18 cellular contexts compared by ENCODE assay signal in the genomic region with DNA sequence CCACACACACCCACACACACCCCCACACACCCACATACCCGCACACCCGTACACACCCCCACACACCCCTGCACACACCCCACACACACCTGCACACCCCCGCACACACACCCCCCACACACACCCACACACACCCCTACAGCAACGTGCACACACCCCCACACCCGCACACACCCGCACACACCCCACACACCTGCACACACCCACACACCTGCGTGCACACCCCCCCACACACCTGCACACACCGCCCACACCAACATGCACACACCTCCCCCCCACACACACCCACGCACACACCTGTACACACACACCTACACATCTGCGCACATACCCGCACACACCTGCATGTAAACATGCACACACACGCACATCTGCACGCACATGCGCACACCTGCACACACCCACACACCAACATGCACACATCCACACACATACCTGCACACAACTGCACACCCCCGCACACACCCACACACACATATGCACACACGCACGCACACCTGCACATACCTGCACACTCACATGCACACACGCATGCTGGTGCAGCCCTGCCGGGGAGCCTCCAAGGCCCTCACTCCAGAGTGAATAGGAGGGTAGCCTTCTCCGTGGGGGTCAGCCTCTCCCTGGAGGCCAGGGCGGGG. TPM values are rescaled to one million over a fixed set of nuclear protein-coding genes. Genes with fewer than 3 reads are reported as not detected.
DNase-seq lines count a peak whose midpoint lies in the region; ATAC-seq, FAIRE-seq and TF ChIP-seq lines count a peak whose summit lies in the region.
"Had no signal": no experiment of that assay in that cellular context is flagged by ENCODE, and none has a peak within 500 bp of the region (broad histone marks: within the 10 kb centered on the region; RNA-seq: fewer than 3 reads in every experiment).

No MANE protein-coding gene starts in this region.

- no peak overlapping the region for H3K4me3 ChIP-seq in HEK293 (ENCODE audit: low read depth, low read length)
- no peak overlapping the region for H3K4me3 ChIP-seq in H1 (ENCODE audit: extremely low read depth in 1 of 4, insufficient read depth in 2 of 4, low read depth in 3 of 4, low read length in 4 of 4)

- no peak for TF ChIP-seq RAD21 in H1 (IDR thresholded peaks at IDR 0.05 in 1 of 2, conservative IDR thresholded peaks at IDR 0.05 in 1 of 2; ENCODE audit: low read depth in 2 of 2, low read length in 2 of 2)

- peak overlapping the region; percentile 30 for H4K91ac ChIP-seq in H1 (replicated peaks; ENCODE audit: insufficient read length, low read length)

- H3K36me3 Mint-ChIP-seq in activated CD4-positive, alpha-beta T cell treated with anti-CD3 and anti-CD28 coated beads, Interleukin-2, amount 10 ng/mL, durations not matched to agents 7 days and 5 days (ENCODE audit: low read depth): peaks cover 27% of the 10 kb centered on the region
- peaks cover 55% of the 10 kb centered on the region for H3K36me3 Mint-ChIP-seq in stimulated activated memory B cell treated with anti-CD40 and anti-IgM and Interleukin-4, amounts not matched to agents 10 μg/mL and 1 μg/mL and 100 μg/mL, for 72 hours

- no peak overlapping the region for H4K5ac ChIP-seq in H1 (ENCODE audit: insufficient read length, low read depth, low read length)

- H3K56ac ChIP-seq in H1 (replicated peaks; ENCODE audit: insufficient read length, low read depth, low read length): no peak overlapping the region

- no peak overlapping the region for H4K8ac ChIP-seq in H1 (ENCODE audit: extremely low read depth, insufficient read depth, low read length)

- no peak overlapping the region for H3K27ac ChIP-seq in HEK293 (ENCODE audit: extremely low read depth, low read depth, low read length)
- no peak overlapping the region for H3K27ac ChIP-seq in H1 (ENCODE audit: low read depth, low read length)
- H3K27ac ChIP-seq in foreskin keratinocyte: no peak overlapping the region
- H3K27ac ChIP-seq: HL-60, KMS-11 had no signal

- no peak overlapping the region for H3K9ac ChIP-seq in H1 (replicated peaks in 1 of 4; ENCODE audit: extremely low read depth in 1 of 4, low read depth in 3 of 4, low read length in 3 of 4)
- H3K9ac ChIP-seq: KMS-11 had no signal

- H3K27me3 Mint-ChIP-seq in activated CD4-positive, alpha-beta T cell treated with anti-CD3 and anti-CD28 coated beads, Interleukin-2, amount 10 ng/mL, durations not matched to agents 7 days and 5 days: no peaks in the 10 kb centered on the region
- H3K27me3 Mint-ChIP-seq in stimulated activated memory B cell treated with anti-CD40 and anti-IgM and Interleukin-4, amounts not matched to agents 10 μg/mL and 1 μg/mL and 100 μg/mL, for 72 hours: no peaks in the 10 kb centered on the region

- no peak overlapping the region; the same call in 1 of the 2 replicates for H2BK5ac ChIP-seq in H1 (ENCODE audit: low read depth, low read length)

- peaks cover 5% of the 10 kb centered on the region for H3K4me1 ChIP-seq in HEK293 (ENCODE audit: control insufficient read depth, insufficient read depth, low read length)
- H3K4me1 ChIP-seq in H1 (replicated peaks in 1 of 4; ENCODE audit: control insufficient read depth in 3 of 4, insufficient read depth in 4 of 4, low read length in 3 of 4): no peaks in the 10 kb centered on the region
- H3K4me1 ChIP-seq in foreskin keratinocyte: no peaks in the 10 kb centered on the region

- H4K20me1 ChIP-seq in H1 (replicated peaks in 1 of 2; ENCODE audit: control insufficient read depth in 1 of 2, insufficient read depth in 2 of 2, low read length in 2 of 2): peaks cover 0 to 8% of the 10 kb centered on the region in 2 experiments

- H3K4me2 ChIP-seq in H1 (ENCODE audit: insufficient read depth in 1 of 2, low read depth in 2 of 2, low read length in 2 of 2): no peak overlapping the region
- H3K4me2 ChIP-seq: KMS-11 had no signal

- ATAC-seq in stimulated activated memory B cell treated with anti-CD40 and anti-IgM and Interleukin-4, amounts not matched to agents 10 μg/mL and 1 μg/mL and 100 μg/mL, for 72 hours: peak; percentile 75
- no peak for ATAC-seq in foreskin keratinocyte
- ATAC-seq: HCT116 had no signal

- TF ChIP-seq EP300 in H1 (IDR thresholded peaks at IDR 0.05; ENCODE audit: borderline replicate concordance in 1 of 2, low read depth in 2 of 2, low read length in 2 of 2): no peak

- no peak overlapping the region for H2AFZ ChIP-seq in H1 (ENCODE audit: low read length)

- no peak overlapping the region for H2BK120ac ChIP-seq in H1 (replicated peaks; ENCODE audit: low read depth, low read length)

- no peak overlapping the region for H2AK5ac ChIP-seq in H1 (ENCODE audit: low read depth, low read length)

- H3K23ac ChIP-seq in H1 (ENCODE audit: insufficient read length): no peak overlapping the region

- peak overlapping the region; percentile 2 for H3K27ac Mint-ChIP-seq in activated CD4-positive, alpha-beta T cell treated with anti-CD3 and anti-CD28 coated beads, Interleukin-2, amount 10 ng/mL, durations not matched to agents 7 days and 5 days
- H3K27ac Mint-ChIP-seq in stimulated activated memory B cell treated with anti-CD40 and anti-IgM and Interleukin-4, amounts not matched to agents 10 μg/mL and 1 μg/mL and 100 μg/mL, for 72 hours: no peak overlapping the region

- DNase-seq in activated CD4-positive, alpha-beta T cell treated with anti-CD3 and anti-CD28 coated beads, Interleukin-2, amount 10 ng/mL, durations not matched to agents 7 days and 5 days: no peak
- no peak for DNase-seq in activated CD4-positive, alpha-beta T cell treated with anti-CD3 and anti-CD28 coated beads, Interleukin-2, amount 50 U/mL, for 1 hour
- DNase-seq in H1 (ENCODE audit: low read depth in 1 of 2, low spot score in 2 of 2) (no peak), T-helper 9 cell (no peak), foreskin keratinocyte (no peak), head of caudate nucleus (no peak)
- DNase-seq: 8988T, C1 segment of cervical spinal cord, NCI-H1092, NCI-H1694, NCI-H2107 had no signal

- TF ChIP-seq POLR2A in H1 (IDR thresholded peaks at IDR 0.05; ENCODE audit: control extremely low read depth in 1 of 2, low read depth in 2 of 2, low read length in 2 of 2): no peak

- POLR2A ChIA-PET in activated CD4-positive, alpha-beta T cell treated with anti-CD3 and anti-CD28 coated beads, Interleukin-2, amount 10 ng/mL, durations not matched to agents 7 days and 5 days (lab: Charles Lee): no interaction called here
- POLR2A ChIA-PET in HEK293 (lab: Yijun Ruan, JAX) (interaction anchor here (0.6 to 1.2 kb wide), 4 partner anchors 12 to 35 kb away, joined by 4 to 6 read pairs (median 4); a partner anchor contains a TSS), H1 (lab: Charles Lee; ENCODE audit: partially characterized antibody) (interaction anchor here (0.6 to 1.4 kb wide), 5 partner anchors 10 to 281 kb away, joined by 3 to 4 read pairs (median 3); a partner anchor contains a TSS)

- peaks cover 2% of the 10 kb centered on the region; the same call in 1 of the 2 replicates for H3K23me2 ChIP-seq in H1 (ENCODE audit: low read depth, low read length)

- TF ChIP-seq CTCF in HEK293 (tag by site-specific recombination; IDR thresholded peaks at IDR 0.05) (no peak), H1 (IDR thresholded peaks at IDR 0.05; ENCODE audit: control extremely low read depth in 1 of 3, insufficient read depth in 1 of 3, low read depth in 1 of 3, low read length in 3 of 3) (no peak), foreskin keratinocyte (conservative IDR thresholded peaks at IDR 0.05) (no peak)

- H3K9me3 Mint-ChIP-seq in activated CD4-positive, alpha-beta T cell treated with anti-CD3 and anti-CD28 coated beads, Interleukin-2, amount 10 ng/mL, durations not matched to agents 7 days and 5 days: no peaks in the 10 kb centered on the region
- H3K9me3 Mint-ChIP-seq in stimulated activated memory B cell treated with anti-CD40 and anti-IgM and Interleukin-4, amounts not matched to agents 10 μg/mL and 1 μg/mL and 100 μg/mL, for 72 hours: no peaks in the 10 kb centered on the region

- H3K18ac ChIP-seq in H1 (ENCODE audit: extremely low read depth, low read length): no peak overlapping the region

- intact Hi-C loops in head of caudate nucleus (cut with DNase I): no loop called here

- H3K79me1 ChIP-seq in H1 (ENCODE audit: low read depth, low read length): peaks cover 4% of the 10 kb centered on the region; the same call in 1 of the 2 replicates

- peaks cover 35% of the 10 kb centered on the region for H3K4me1 Mint-ChIP-seq in activated CD4-positive, alpha-beta T cell treated with anti-CD3 and anti-CD28 coated beads, Interleukin-2, amount 10 ng/mL, durations not matched to agents 7 days and 5 days
- H3K4me1 Mint-ChIP-seq in stimulated activated memory B cell treated with anti-CD40 and anti-IgM and Interleukin-4, amounts not matched to agents 10 μg/mL and 1 μg/mL and 100 μg/mL, for 72 hours: peaks cover 22% of the 10 kb centered on the region

- 95% methylated on average over 17 of the region's 21 CpGs; no CpG with 5 or more reads in 1 of the 2 experiments for WGBS in H1 (ENCODE audit: extremely low coverage in 1 of 2, insufficient coverage in 1 of 2, insufficient read length in 1 of 2, insufficient replicate concordance in 2 of 2, low coverage in 1 of 2, low lambda C conversion rate in 2 of 2, missing lambda C conversion rate in 1 of 2), 2 experiments

- CTCF ChIA-PET in activated CD4-positive, alpha-beta T cell treated with anti-CD3 and anti-CD28 coated beads, Interleukin-2, amount 10 ng/mL, durations not matched to agents 7 days and 5 days (lab: Charles Lee): interaction anchor here (0.9 to 1.0 kb wide), 2 partner anchors 8 to 36 kb away, joined by 3 to 4 read pairs; no protein-coding TSS in a partner anchor
- CTCF ChIA-PET in HEK293 (lab: Yijun Ruan, JAX) (interaction anchor here (0.5 kb wide), 1 partner anchor 644 kb away, joined by 5 read pairs; no protein-coding TSS in a partner anchor), H1 (lab: Charles Lee; ENCODE audit: partially characterized antibody) (interaction anchor here (0.6 to 3.2 kb wide), 6 partner anchors 11 to 407 kb away, joined by 3 to 12 read pairs (median 4); no protein-coding TSS in a partner anchor)

- H2BK12ac ChIP-seq in H1 (ENCODE audit: low read depth, low read length): no peak overlapping the region

- H3K36me3 ChIP-seq in HEK293 (ENCODE audit: control insufficient read depth in 2 of 2, insufficient read depth in 1 of 2, low read length in 2 of 2) (peaks cover 9 to 52% of the 10 kb centered on the region in 2 experiments; a peak in 2 of 3 replicates), H1 (ENCODE audit: control insufficient read depth in 2 of 4, insufficient read depth in 4 of 4, low read length in 3 of 4) (peaks cover 2 to 25% (median 13%) of the 10 kb centered on the region in 4 experiments; a peak in 6 of 8 replicates)

- no peak for FAIRE-seq in H1 (lab: Jason Lieb, UNC)
- FAIRE-seq: GM18507 had no signal

- H3K14ac ChIP-seq in H1 (ENCODE audit: insufficient read length): no peak overlapping the region

- H3K4ac ChIP-seq in H1 (replicated peaks; ENCODE audit: insufficient read length, low read depth, low read length): no peak overlapping the region

- H3K9me3 ChIP-seq in HEK293 (ENCODE audit: control insufficient read depth, insufficient read depth, low read depth, low read length): no peaks in the 10 kb centered on the region
- no peaks in the 10 kb centered on the region for H3K9me3 ChIP-seq in H1 (ENCODE audit: insufficient read depth in 2 of 2, low read depth in 1 of 2, low read length in 1 of 2)

- peaks cover 0 to 3% of the 10 kb centered on the region in 2 experiments; a peak in 1 of 4 replicates for H3K79me2 ChIP-seq in H1 (ENCODE audit: control insufficient read depth in 1 of 2, insufficient read depth in 2 of 2, low read length in 2 of 2)

- H2BK15ac ChIP-seq in H1 (ENCODE audit: low read length): no peak overlapping the region

- H2BK20ac ChIP-seq in H1 (ENCODE audit: low read length): no peak overlapping the region

- H3K4me3 Mint-ChIP-seq in activated CD4-positive, alpha-beta T cell treated with anti-CD3 and anti-CD28 coated beads, Interleukin-2, amount 10 ng/mL, durations not matched to agents 7 days and 5 days: no peak overlapping the region
- no peak overlapping the region for H3K4me3 Mint-ChIP-seq in stimulated activated memory B cell treated with anti-CD40 and anti-IgM and Interleukin-4, amounts not matched to agents 10 μg/mL and 1 μg/mL and 100 μg/mL, for 72 hours

- H3K27me3 ChIP-seq in H1 (replicated peaks in 1 of 4; ENCODE audit: control insufficient read depth in 3 of 4, extremely low read depth in 1 of 4, insufficient read depth in 3 of 4, low read length in 3 of 4) (no peaks in the 10 kb centered on the region), foreskin keratinocyte (no peaks in the 10 kb centered on the region)

RNA-seq across cellular contexts. Expression of a gene that starts 7.5 kb away (rescaled TPM):
- 10 to 100 TPM; 34.0 to 37.6 TPM for total RNA-seq in activated CD4-positive, alpha-beta T cell treated with anti-CD3 and anti-CD28 coated beads, Interleukin-2, amount 10 ng/mL, durations not matched to agents 7 days and 5 days
- 41.8 and 43.7 TPM in 2 replicates for total RNA-seq in H1 (2021; fragmentation: NEBNext Ultra II Directional; extraction: Animal tissue kit (Norgen Biotek cat#: 25700))
- polyA plus RNA-seq in H1 (2011; rRNA removed): 33.3 and 54.6 TPM in 2 replicates
- polyA plus RNA-seq in H1 (2011; cell fraction: cytosol; rRNA removed): 43.7 TPM
- 133 TPM for polyA plus RNA-seq in H1 (2011; cell fraction: nucleus; rRNA removed)
- 24.0 to 39.4 TPM (median 37.1 TPM) in 4 replicates for polyA plus RNA-seq in H1 (2012, experiment 1 of 2)
- polyA plus RNA-seq in H1 (2012, experiment 2 of 2): 26.0 TPM
- 30.1 TPM for polyA plus RNA-seq in H1 (2013, experiment 1 of 2)
- polyA plus RNA-seq in H1 (2013, experiment 2 of 2): 24.4 TPM
- polyA minus RNA-seq in H1 (2011; rRNA and poly(A)+ RNA removed): 8.9 and 13.5 TPM in 2 replicates
- 40.8 TPM for polyA minus RNA-seq in H1 (2011; cell fraction: cytosol; rRNA and poly(A)+ RNA removed)
- 50.0 TPM for polyA minus RNA-seq in H1 (2011; cell fraction: nucleus; rRNA and poly(A)+ RNA removed)
- total RNA-seq in foreskin keratinocyte: 16.7 and 20.2 TPM in 2 replicates
- polyA plus RNA-seq in foreskin keratinocyte: 16.6 and 21.5 TPM in 2 replicates

RNA-seq across cellular contexts. Expression of a gene that starts 23.9 kb away (rescaled TPM):
- total RNA-seq in activated CD4-positive, alpha-beta T cell treated with anti-CD3 and anti-CD28 coated beads, Interleukin-2, amount 10 ng/mL, durations not matched to agents 7 days and 5 days: under 1 TPM; 0.23 to 0.55 TPM
- total RNA-seq in H1 (2021; fragmentation: NEBNext Ultra II Directional; extraction: Animal tissue kit (Norgen Biotek cat#: 25700)): 0.76 and 1.1 TPM in 2 replicates
- polyA plus RNA-seq in H1 (2011; rRNA removed): 0.45 and 1.1 TPM in 2 replicates
- 0.80 TPM for polyA plus RNA-seq in H1 (2011; cell fraction: cytosol; rRNA removed)
- polyA plus RNA-seq in H1 (2011; cell fraction: nucleus; rRNA removed): 1.4 TPM
- 0.34 to 0.56 TPM (median 0.48 TPM) in 3 of 4 replicates, not detected in the other for polyA plus RNA-seq in H1 (2012, experiment 1 of 2)
- 0.30 TPM for polyA plus RNA-seq in H1 (2012, experiment 2 of 2)
- 0.63 TPM for polyA plus RNA-seq in H1 (2013, experiment 1 of 2)
- 0.46 TPM for polyA plus RNA-seq in H1 (2013, experiment 2 of 2)
- 0.25 TPM in 1 of 2 replicates, not detected in the other for polyA minus RNA-seq in H1 (2011; rRNA and poly(A)+ RNA removed)
- not detected for polyA minus RNA-seq in H1 (2011; cell fraction: cytosol; rRNA and poly(A)+ RNA removed)
- polyA minus RNA-seq in H1 (2011; cell fraction: nucleus; rRNA and poly(A)+ RNA removed): 1.00 TPM
- not detected in 2 replicates for total RNA-seq in foreskin keratinocyte
- polyA plus RNA-seq in foreskin keratinocyte: not detected in 2 replicates
- total RNA-seq: MCF 10A had no signal

RNA-seq across cellular contexts. Expression of a gene that starts 37.8 kb away (rescaled TPM):
- total RNA-seq in activated CD4-positive, alpha-beta T cell treated with anti-CD3 and anti-CD28 coated beads, Interleukin-2, amount 10 ng/mL, durations not matched to agents 7 days and 5 days: 10 to 100 TPM; 57.3 to 73.0 TPM
- total RNA-seq in H1 (2021; fragmentation: NEBNext Ultra II Directional; extraction: Animal tissue kit (Norgen Biotek cat#: 25700)): 111 and 116 TPM in 2 replicates
- 122 and 133 TPM in 2 replicates for polyA plus RNA-seq in H1 (2011; rRNA removed)
- 131 TPM for polyA plus RNA-seq in H1 (2011; cell fraction: cytosol; rRNA removed)
- 145 TPM for polyA plus RNA-seq in H1 (2011; cell fraction: nucleus; rRNA removed)
- polyA plus RNA-seq in H1 (2012, experiment 1 of 2): 94.8 to 140 TPM (median 130 TPM) in 4 replicates
- polyA plus RNA-seq in H1 (2012, experiment 2 of 2): 158 TPM
- 61.6 TPM for polyA plus RNA-seq in H1 (2013, experiment 1 of 2)
- polyA plus RNA-seq in H1 (2013, experiment 2 of 2): 59.1 TPM
- polyA minus RNA-seq in H1 (2011; rRNA and poly(A)+ RNA removed): 21.3 and 26.4 TPM in 2 replicates
- polyA minus RNA-seq in H1 (2011; cell fraction: cytosol; rRNA and poly(A)+ RNA removed): 35.9 TPM
- 36.4 TPM for polyA minus RNA-seq in H1 (2011; cell fraction: nucleus; rRNA and poly(A)+ RNA removed)
- total RNA-seq in foreskin keratinocyte: 87.1 and 87.4 TPM in 2 replicates
- polyA plus RNA-seq in foreskin keratinocyte: 135 and 144 TPM in 2 replicates

RNA-seq across cellular contexts. Expression of a gene that starts 37.9 kb away (rescaled TPM):
- not detected for total RNA-seq in activated CD4-positive, alpha-beta T cell treated with anti-CD3 and anti-CD28 coated beads, Interleukin-2, amount 10 ng/mL, durations not matched to agents 7 days and 5 days
- total RNA-seq in H1 (2021; fragmentation: NEBNext Ultra II Directional; extraction: Animal tissue kit (Norgen Biotek cat#: 25700)): 0.17 and 0.26 TPM in 2 replicates
- polyA plus RNA-seq in H1 (2011; rRNA removed): 0.47 TPM in 2 replicates
- polyA plus RNA-seq in H1 (2011; cell fraction: cytosol; rRNA removed): 0.45 TPM
- polyA plus RNA-seq in H1 (2011; cell fraction: nucleus; rRNA removed): 0.39 TPM
- polyA plus RNA-seq in H1 (2012, experiment 1 of 2): 0.34 to 0.50 TPM (median 0.41 TPM) in 3 of 4 replicates, not detected in the other
- 0.26 TPM for polyA plus RNA-seq in H1 (2012, experiment 2 of 2)
- 0.10 TPM for polyA plus RNA-seq in H1 (2013, experiment 1 of 2)
- polyA plus RNA-seq in H1 (2013, experiment 2 of 2): 0.11 TPM
- polyA minus RNA-seq in H1 (2011; rRNA and poly(A)+ RNA removed): 0.16 and 0.29 TPM in 2 replicates
- 0.44 TPM for polyA minus RNA-seq in H1 (2011; cell fraction: cytosol; rRNA and poly(A)+ RNA removed)
- 0.40 TPM for polyA minus RNA-seq in H1 (2011; cell fraction: nucleus; rRNA and poly(A)+ RNA removed)
- total RNA-seq in foreskin keratinocyte: not detected in 2 replicates
- polyA plus RNA-seq in foreskin keratinocyte: not detected in 2 replicates
- total RNA-seq: MCF 10A had no signal

RNA-seq across cellular contexts. Expression of a gene that starts 38.2 kb away (rescaled TPM):
- 10 to 100 TPM; 54.5 to 68.4 TPM for total RNA-seq in activated CD4-positive, alpha-beta T cell treated with anti-CD3 and anti-CD28 coated beads, Interleukin-2, amount 10 ng/mL, durations not matched to agents 7 days and 5 days
- 28.2 and 29.0 TPM in 2 replicates for total RNA-seq in H1 (2021; fragmentation: NEBNext Ultra II Directional; extraction: Animal tissue kit (Norgen Biotek cat#: 25700))
- 11.5 and 17.3 TPM in 2 replicates for polyA plus RNA-seq in H1 (2011; rRNA removed)
- polyA plus RNA-seq in H1 (2011; cell fraction: cytosol; rRNA removed): 23.7 TPM
- 96.6 TPM for polyA plus RNA-seq in H1 (2011; cell fraction: nucleus; rRNA removed)
- polyA plus RNA-seq in H1 (2012, experiment 1 of 2): 15.2 to 25.5 TPM (median 25.4 TPM) in 4 replicates
- polyA plus RNA-seq in H1 (2012, experiment 2 of 2): 17.3 TPM
- polyA plus RNA-seq in H1 (2013, experiment 1 of 2): 14.7 TPM
- polyA plus RNA-seq in H1 (2013, experiment 2 of 2): 13.4 TPM
- 7.8 and 8.0 TPM in 2 replicates for polyA minus RNA-seq in H1 (2011; rRNA and poly(A)+ RNA removed)
- polyA minus RNA-seq in H1 (2011; cell fraction: cytosol; rRNA and poly(A)+ RNA removed): 14.1 TPM
- 21.5 TPM for polyA minus RNA-seq in H1 (2011; cell fraction: nucleus; rRNA and poly(A)+ RNA removed)
- total RNA-seq in foreskin keratinocyte: 15.9 and 16.2 TPM in 2 replicates
- polyA plus RNA-seq in foreskin keratinocyte: 12.7 and 12.8 TPM in 2 replicates
